ENCODE assay signal across 17 cellular contexts in genomic region chr16:49640606-49641005, GRCh38.
DNase-seq lines count a peak whose midpoint lies in the region; ATAC-seq and TF ChIP-seq lines count a peak whose summit lies in the region.
"Had no signal": no experiment of that assay in that cellular context is flagged by ENCODE, and none has a peak within 500 bp of the region (broad histone marks: within the 10 kb centered on the region; RNA-seq: fewer than 3 reads in every experiment).

No MANE protein-coding gene starts in this region.

- no peaks in the 10 kb centered on the region for H3F3A ChIP-seq in GM23338 (replicated peaks; ENCODE audit: low read depth)

- no peak overlapping the region for H3K27ac Mint-ChIP-seq in GM23338
- H3K27ac Mint-ChIP-seq: memory B cell; natural killer cell; stimulated activated effector memory CD8-positive, alpha-beta T cell treated with anti-CD3 and anti-CD28 coated beads, Interleukin-12 subunit alpha, Interleukin-12 subunit beta, amount 100 ng/mL, for 72 hours; T-helper 1 cell treated with Interleukin-12 subunit alpha and Interleukin-12 subunit beta and Interleukin-4 antibody, amounts not matched to agents 30 μg/mL and 1 μg/mL, for 36 hours had no signal

- no peaks in the 10 kb centered on the region for H3K27me3 ChIP-seq in GM23338 (ENCODE audit: insufficient read depth)
- H3K27me3 ChIP-seq in psoas muscle (ENCODE audit: insufficient read depth in 3 of 3, low read length in 2 of 3): no peaks in the 10 kb centered on the region
- H3K27me3 ChIP-seq: thyroid gland had no signal

- H3K4me2 ChIP-seq in GM23338 (no peak overlapping the region), OCI-LY7 (ENCODE audit: low read length) (no peak overlapping the region)

- H3K4me3 Mint-ChIP-seq in GM23338: no peak overlapping the region
- H3K4me3 Mint-ChIP-seq: memory B cell; natural killer cell; stimulated activated effector memory CD8-positive, alpha-beta T cell treated with anti-CD3 and anti-CD28 coated beads, Interleukin-12 subunit alpha, Interleukin-12 subunit beta, amount 100 ng/mL, for 72 hours; T-helper 1 cell treated with Interleukin-12 subunit alpha and Interleukin-12 subunit beta and Interleukin-4 antibody, amounts not matched to agents 30 μg/mL and 1 μg/mL, for 36 hours had no signal

- H3K9me3 ChIP-seq in psoas muscle (no peaks in the 10 kb centered on the region), OCI-LY7 (ENCODE audit: low read length) (no peaks in the 10 kb centered on the region)
- H3K9me3 ChIP-seq: Caco-2, thyroid gland had no signal

- H3K4me1 ChIP-seq in GM23338 (ENCODE audit: insufficient read depth): peaks cover 34% of the 10 kb centered on the region
- peaks cover 23% of the 10 kb centered on the region for H3K4me1 ChIP-seq in psoas muscle
- no peaks in the 10 kb centered on the region for H3K4me1 ChIP-seq in OCI-LY7 (ENCODE audit: insufficient read depth, low read length, poor library complexity, severe bottlenecking)
- H3K4me1 ChIP-seq: Caco-2 had no signal

- H3K9me2 ChIP-seq in GM23338 (ENCODE audit: insufficient read depth): no peaks in the 10 kb centered on the region
- no peaks in the 10 kb centered on the region for H3K9me2 ChIP-seq in OCI-LY7 (ENCODE audit: insufficient read depth, low read length)

- BruUV-seq in OCI-LY7 (replicated peaks; lab: Mats Ljungman, UMichigan): no TSS peak

- H4K20me1 ChIP-seq in GM23338 (replicated peaks; ENCODE audit: insufficient read depth): no peaks in the 10 kb centered on the region
- H4K20me1 ChIP-seq in OCI-LY7 (ENCODE audit: insufficient read depth, low read length): no peaks in the 10 kb centered on the region

- H3K27ac ChIP-seq in GM23338 (ENCODE audit: low read depth): no peak overlapping the region
- peak overlapping the region; percentile 56 for H3K27ac ChIP-seq in psoas muscle
- H3K27ac ChIP-seq in OCI-LY7 (ENCODE audit: low read depth, low read length, poor library complexity, severe bottlenecking): no peak overlapping the region
- H3K27ac ChIP-seq: VCaP had no signal

- peaks cover 19% of the 10 kb centered on the region for H3K27me3 Mint-ChIP-seq in GM23338 (ENCODE audit: insufficient read depth, low read depth, poor library complexity)

- POLR2A ChIA-PET in OCI-LY7 (lab: Charles Lee): no interaction called here

- H3K36me3 ChIP-seq in GM23338 (ENCODE audit: insufficient read depth) (no peaks in the 10 kb centered on the region), psoas muscle (ENCODE audit: insufficient read depth in 1 of 2, low read depth in 1 of 2) (peaks cover 0 to 29% of the 10 kb centered on the region in 2 donors), OCI-LY7 (ENCODE audit: insufficient read depth, low read length) (no peaks in the 10 kb centered on the region)

- H3K4me3 ChIP-seq in GM23338: no peak overlapping the region
- H3K4me3 ChIP-seq in psoas muscle: no peak overlapping the region
- no peak overlapping the region for H3K4me3 ChIP-seq in OCI-LY7 (ENCODE audit: low read depth, low read length, poor library complexity, severe bottlenecking)
- H3K4me3 ChIP-seq: thyroid gland had no signal

- CTCF ChIA-PET in OCI-LY7 (lab: Charles Lee; ENCODE audit: unreplicated experiment): no interaction called here

- no peak for TF ChIP-seq CTCF in GM23338 (conservative IDR thresholded peaks at IDR 0.05; ENCODE audit: low read depth in 2 of 2)
- no peak for TF ChIP-seq CTCF in psoas muscle (IDR thresholded peaks at IDR 0.05)
- no peak for TF ChIP-seq CTCF in OCI-LY7 (conservative IDR thresholded peaks at IDR 0.05; ENCODE audit: low read length)

- DNase-seq in GM23338 (ENCODE audit: low spot score) (no peak), NCI-H2171 (lab: John Stamatoyannopoulos, UW) (peak; percentile 32), left ventricle myocardium superior (peak; percentile 43), psoas muscle (peak in 1 of 2 donors; percentile 58), dedifferentiated amniotic fluid mesenchymal stem cell (ENCODE audit: extremely low spot score) (no peak), OCI-LY7 (ENCODE audit: low spot score) (no peak)
- DNase-seq: activated naive CD4-positive, alpha-beta T cell; Caco-2; KG1; natural killer cell; NCI-H524 treated with DMSO at 0.1 percent for 48 hours had no signal

- H3K79me2 ChIP-seq in GM23338 (replicated peaks; ENCODE audit: insufficient read depth) (no peaks in the 10 kb centered on the region; the same call in 1 of the 2 replicates), OCI-LY7 (ENCODE audit: insufficient read depth, low read depth, low read length) (no peaks in the 10 kb centered on the region)

- peaks cover 34% of the 10 kb centered on the region for H3K36me3 Mint-ChIP-seq in GM23338 (ENCODE audit: low read depth)
- H3K36me3 Mint-ChIP-seq: memory B cell; natural killer cell; stimulated activated effector memory CD8-positive, alpha-beta T cell treated with anti-CD3 and anti-CD28 coated beads, Interleukin-12 subunit alpha, Interleukin-12 subunit beta, amount 100 ng/mL, for 72 hours had no signal

- intact Hi-C loops in left ventricle myocardium superior (cut with micrococcal nuclease): no loop called here
- intact Hi-C loops in psoas muscle (cut with DNase I): no loop called here
- intact Hi-C loops in OCI-LY7 (cut with micrococcal nuclease; ENCODE audit: unreplicated experiment): no loop called here

- H3K9me3 Mint-ChIP-seq in GM23338: peaks cover 4% of the 10 kb centered on the region; the same call in 1 of the 3 replicates
- H3K9me3 Mint-ChIP-seq: natural killer cell had no signal

- no peak overlapping the region for H2AFZ ChIP-seq in GM23338
- H2AFZ ChIP-seq in OCI-LY7 (ENCODE audit: low read length): no peak overlapping the region

- H3K4me1 Mint-ChIP-seq in GM23338: peaks cover 52% of the 10 kb centered on the region
- H3K4me1 Mint-ChIP-seq: memory B cell; natural killer cell; stimulated activated effector memory CD8-positive, alpha-beta T cell treated with anti-CD3 and anti-CD28 coated beads, Interleukin-12 subunit alpha, Interleukin-12 subunit beta, amount 100 ng/mL, for 72 hours had no signal

- peak; percentile 5 for ATAC-seq in GM23338
- no peak for ATAC-seq in left ventricle myocardium superior
- peak in 2 of 4 donors; percentile 11 to 20 for ATAC-seq in psoas muscle
- ATAC-seq in HG03520 (IDR thresholded peaks at IDR 0.05; ENCODE audit: unreplicated experiment): no peak
- ATAC-seq: natural killer cell; stimulated activated effector memory CD8-positive, alpha-beta T cell treated with anti-CD3 and anti-CD28 coated beads, Interleukin-12 subunit alpha, Interleukin-12 subunit beta, amount 100 ng/mL, for 72 hours had no signal

- WGBS in psoas muscle, 3 donors: 47 to 59% (median 48%) methylated on average over 14 of the region's 14 CpGs

TF ChIP-seq in GM23338, 12 proteins besides CTCF, POLR2A, EP300 and RAD21 (continues in another document):
- no peak for TF ChIP-seq POLR2AphosphoS5 (IDR thresholded peaks at IDR 0.05; ENCODE audit: low read depth)
- TF ChIP-seq EZH2phosphoT487 (IDR thresholded peaks at IDR 0.05; ENCODE audit: unreplicated experiment): no peak
- no peak for TF ChIP-seq ETS1 (IDR thresholded peaks at IDR 0.05)

Comparison
In these comparisons a context has a peak if more than half of its experiments do, and no peak if none do; other contexts are left out.
1. DNase-seq: peak in NCI-H2171 (single experiment) and left ventricle myocardium superior (single experiment); none in GM23338 (single experiment), dedifferentiated amniotic fluid mesenchymal stem cell (single experiment) and OCI-LY7 (single experiment).